1 cellular context compared by ENCODE assay signal in genomic region chr6:12480379-12480778, GRCh38.
TF ChIP-seq lines count a peak whose summit lies in the region.

No MANE protein-coding gene starts in this region.

TF ChIP-seq in IMR-90, 13 proteins besides CTCF, POLR2A, EP300 and RAD21 (continued from another document):
- TF ChIP-seq USF2 (IDR thresholded peaks at IDR 0.05; ENCODE audit: low read depth, low read length) (no peak), MAZ (IDR thresholded peaks at IDR 0.05; ENCODE audit: borderline replicate concordance, low read depth, low read length) (no peak), BHLHE40 (IDR thresholded peaks at IDR 0.05; ENCODE audit: low read depth, low read length) (no peak)
TF ChIP-seq in IMR-90: peak in this region for 0.
